Comparison of ENCODE assay signal across 8 cellular contexts in the genomic region with DNA sequence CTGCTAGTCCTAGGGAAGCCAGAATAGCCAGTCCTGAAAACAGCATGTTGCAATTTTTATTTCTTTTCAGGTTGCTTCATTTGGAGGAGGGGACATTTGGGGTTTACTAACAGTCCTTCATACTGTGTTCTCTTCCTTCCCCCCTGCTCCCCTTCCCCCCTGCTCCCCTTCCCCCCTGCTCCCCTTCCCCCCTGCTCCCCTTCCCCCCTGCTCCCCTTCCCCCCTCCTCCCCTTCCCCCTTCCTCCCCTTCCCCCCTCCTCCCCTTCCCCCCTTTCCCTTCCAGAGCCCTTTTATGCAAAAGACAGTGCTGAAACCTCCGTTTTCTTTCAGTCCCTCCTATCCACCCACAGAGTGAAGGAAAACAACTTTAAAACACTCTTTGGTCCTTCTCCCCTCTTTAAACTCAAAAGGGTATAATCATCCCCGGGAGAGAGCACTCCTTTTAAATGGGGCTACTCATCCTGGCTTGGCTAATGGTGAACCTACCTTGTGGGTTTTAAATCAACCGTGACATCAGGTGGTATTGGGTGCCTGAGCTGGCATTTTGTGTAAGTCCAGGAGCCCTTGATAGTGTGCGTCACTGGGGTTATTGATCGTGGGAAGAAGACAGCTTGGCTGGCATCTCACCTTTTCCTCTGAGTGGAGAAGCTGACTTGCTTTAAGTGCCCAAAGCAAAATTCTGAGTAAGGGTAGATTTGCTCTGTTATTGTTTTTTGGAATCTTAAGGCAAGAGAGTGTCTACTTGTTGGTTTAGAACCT. TPM values are rescaled to one million over a fixed set of nuclear protein-coding genes. Genes with fewer than 3 reads are reported as not detected.
A peak's percentile ranks its signal among the peaks of the same experiment; 100 is the strongest.
DNase-seq lines count a peak whose midpoint lies in the region; ATAC-seq and TF ChIP-seq lines count a peak whose summit lies in the region.

No MANE protein-coding gene starts in this region.

- WGBS in mammary epithelial cell (ENCODE audit: low coverage, missing lambda C conversion rate) = 4% methylated on average over 4 of the region's 5 CpGs
- WGBS in mesenchymal stem cell = 12% methylated on average over 5 of the region's 5 CpGs

- H2BK5ac ChIP-seq in mesenchymal stem cell (ENCODE audit: low read depth, low read length, poor library complexity, severe bottlenecking) = no peak overlapping the region

- peak overlapping the region; percentile 95 to 98 for H3K4me3 Mint-ChIP-seq in stimulated activated naive CD8-positive, alpha-beta T cell treated with anti-CD3 and anti-CD28 coated beads, Interleukin-15, amount 100 ng/mL, for 72 hours

- H3K9ac ChIP-seq in mammary epithelial cell (ENCODE audit: insufficient read depth, low read length) = peak overlapping the region; percentile 77
- H3K9ac ChIP-seq in mesenchymal stem cell (ENCODE audit: low read length) = peak overlapping the region; percentile 97

- H3K4ac ChIP-seq in mesenchymal stem cell (ENCODE audit: low read depth in 1 of 2, low read length in 2 of 2) = no peak overlapping the region

- H2BK15ac ChIP-seq in mesenchymal stem cell (ENCODE audit: low read depth, poor library complexity, severe bottlenecking) = no peak overlapping the region

- peaks cover 88% of the 10 kb centered on the region for H3K79me2 ChIP-seq in mammary epithelial cell (ENCODE audit: insufficient read depth, low read length)

- H3K4me1 ChIP-seq in SJSA1 (replicated peaks) (peaks cover 34% of the 10 kb centered on the region), mammary epithelial cell (ENCODE audit: insufficient read depth, low read length) (peaks cover 45% of the 10 kb centered on the region), mesenchymal stem cell (ENCODE audit: control insufficient read depth, insufficient read depth, low read depth, low read length) (peaks cover 12% of the 10 kb centered on the region)

- peak overlapping the region; percentile 77 for H3K4me2 ChIP-seq in mammary epithelial cell (ENCODE audit: insufficient read depth, low read depth, low read length)
- H3K4me2 ChIP-seq in mesenchymal stem cell (ENCODE audit: low read length, poor library complexity, severe bottlenecking) = peak overlapping the region; percentile 71

- 0 out of 2 replicates have a peak, but pooled peaks cover 2% of the 10 kb centered on the region for H3K9me3 ChIP-seq in SJSA1 (replicated peaks)
- no peaks in the 10 kb centered on the region for H3K9me3 ChIP-seq in mammary epithelial cell (replicated peaks; ENCODE audit: insufficient read depth, low read length)
- H3K9me3 ChIP-seq in mesenchymal stem cell (ENCODE audit: control insufficient read depth, low read length) = no peaks in the 10 kb centered on the region

- peak overlapping the region in 1 of 2 experiments; percentile 20 for H3K23ac ChIP-seq in mesenchymal stem cell (ENCODE audit: low read length in 2 of 2)

- peaks cover 35% of the 10 kb centered on the region for H4K20me1 ChIP-seq in mammary epithelial cell (ENCODE audit: insufficient read depth, low read length)

- H3K14ac ChIP-seq in mesenchymal stem cell (ENCODE audit: low read length in 2 of 2) = no peak overlapping the region

- intact Hi-C loops in mammary epithelial cell (cut with micrococcal nuclease) = loop anchor here (2.0 kb wide), 1 partner anchor 107 kb away; no protein-coding TSS in a partner anchor

- peaks cover 74% of the 10 kb centered on the region for H3K4me1 Mint-ChIP-seq in stimulated activated naive CD8-positive, alpha-beta T cell treated with anti-CD3 and anti-CD28 coated beads, Interleukin-15, amount 100 ng/mL, for 72 hours

- H3K27me3 ChIP-seq in SJSA1 (replicated peaks) = no peaks in the 10 kb centered on the region
- no peaks in the 10 kb centered on the region for H3K27me3 ChIP-seq in mammary epithelial cell (ENCODE audit: insufficient read depth, low read length)
- H3K27me3 ChIP-seq in mesenchymal stem cell (ENCODE audit: control insufficient read depth in 1 of 2, insufficient read depth in 1 of 2, low read length in 2 of 2) = no peaks in the 10 kb centered on the region

- ATAC-seq in stimulated activated naive CD8-positive, alpha-beta T cell treated with anti-CD3 and anti-CD28 coated beads, Interleukin-15, amount 100 ng/mL, for 72 hours = peak; percentile 8

- no peak overlapping the region for H2AK5ac ChIP-seq in mesenchymal stem cell (ENCODE audit: low read length, severe bottlenecking)

- CTCF ChIA-PET in mammary epithelial cell (lab: Charles Lee; ENCODE audit: low non-redundant PET) = no interaction called here

- BruUV-seq in mammary epithelial cell (replicated peaks; lab: Mats Ljungman, UMichigan) = no TSS peak

- H2AFZ ChIP-seq in mammary epithelial cell (ENCODE audit: low read depth, low read length) (no peak overlapping the region), mesenchymal stem cell (ENCODE audit: low read depth, low read length) (no peak overlapping the region)

- H3K79me1 ChIP-seq in mesenchymal stem cell (replicated peaks; ENCODE audit: low read length, poor library complexity, severe bottlenecking) = peaks cover 2% of the 10 kb centered on the region

- TF ChIP-seq CTCF in mammary epithelial cell (conservative IDR thresholded peaks at IDR 0.05 in 1 of 2, IDR thresholded peaks at IDR 0.05 in 1 of 2; ENCODE audit: extremely low read depth in 1 of 2, insufficient read depth in 1 of 2, low read depth in 1 of 2, low read length in 2 of 2) = no peak

- H3K27me3 Mint-ChIP-seq in stimulated activated naive CD8-positive, alpha-beta T cell treated with anti-CD3 and anti-CD28 coated beads, Interleukin-15, amount 100 ng/mL, for 72 hours = no peaks in the 10 kb centered on the region

- dilution Hi-C loops in mammary epithelial cell (cut with HindIII; ENCODE audit: low sequenced_read_pairs) = no loop called here

- no peak overlapping the region for H3K27ac ChIP-seq in SJSA1
- peak overlapping the region; percentile 83 for H3K27ac ChIP-seq in mammary epithelial cell (ENCODE audit: insufficient read depth, low read depth, low read length)
- H3K27ac ChIP-seq in mesenchymal stem cell (ENCODE audit: low read length, poor library complexity, severe bottlenecking) = no peak overlapping the region

- H2BK12ac ChIP-seq in mesenchymal stem cell (ENCODE audit: low read length in 2 of 2) = no peak overlapping the region

- peak overlapping the region in 1 of 2 experiments; percentile 6 for H3K18ac ChIP-seq in mesenchymal stem cell (ENCODE audit: low read depth in 1 of 2, low read length in 2 of 2)

- H4K8ac ChIP-seq in mesenchymal stem cell (ENCODE audit: low read length) = peak overlapping the region; percentile 19

- DNase-seq in NCI-H2029 (lab: John Stamatoyannopoulos, UW) (peak; percentile 6), NCI-H2029 treated with DMSO at 0.1 percent for 48 hours (lab: John Stamatoyannopoulos, UW) (no peak), SJSA1 (ENCODE audit: low read depth in 1 of 2, low spot score in 2 of 2) (no peak), mammary epithelial cell (peak; percentile 89), mesenchymal stem cell (peak; percentile 43), NCI-H524 treated with DMSO at 0.1 percent for 48 hours (lab: John Stamatoyannopoulos, UW) (no peak), amygdala (lab: John Stamatoyannopoulos, UW) (no peak)
- peak; percentile 20 to 53 for DNase-seq in stimulated activated naive CD8-positive, alpha-beta T cell treated with anti-CD3 and anti-CD28 coated beads, Interleukin-15, amount 100 ng/mL, for 72 hours

- H3K9me3 Mint-ChIP-seq in stimulated activated naive CD8-positive, alpha-beta T cell treated with anti-CD3 and anti-CD28 coated beads, Interleukin-15, amount 100 ng/mL, for 72 hours = no peaks in the 10 kb centered on the region

- H3K27ac Mint-ChIP-seq in stimulated activated naive CD8-positive, alpha-beta T cell treated with anti-CD3 and anti-CD28 coated beads, Interleukin-15, amount 100 ng/mL, for 72 hours = peak overlapping the region; percentile 91

- H2BK120ac ChIP-seq in mesenchymal stem cell (ENCODE audit: low read depth, low read length) = no peak overlapping the region

- H3K4me3 ChIP-seq in SJSA1 = peak overlapping the region; percentile 96
- peak overlapping the region; percentile 88 to 96 (median 95) for H3K4me3 ChIP-seq in mammary epithelial cell (replicated peaks in 1 of 3; ENCODE audit: insufficient read depth in 1 of 3, low read depth in 2 of 3, low read length in 3 of 3)
- H3K4me3 ChIP-seq in mesenchymal stem cell (ENCODE audit: insufficient read depth in 1 of 2, low read depth in 1 of 2, low read length in 2 of 2) = peak overlapping the region; percentile 69 to 93

- in situ Hi-C loops in mammary epithelial cell (cut with MboI; ENCODE audit: low sequenced_read_pairs in 2 of 2) = loop anchor here in 1 of 2 donors (10.0 kb wide), 1 partner anchor 73 kb away; no protein-coding TSS in a partner anchor

- peaks cover 24% of the 10 kb centered on the region for H3K36me3 ChIP-seq in SJSA1
- peaks cover 2% of the 10 kb centered on the region for H3K36me3 ChIP-seq in mammary epithelial cell (ENCODE audit: insufficient read depth, low read length)
- H3K36me3 ChIP-seq in mesenchymal stem cell (ENCODE audit: control insufficient read depth in 1 of 2, insufficient read depth in 2 of 2, low read depth in 1 of 2, low read length in 2 of 2) = no peaks in the 10 kb centered on the region

- no peak overlapping the region for H4K91ac ChIP-seq in mesenchymal stem cell (ENCODE audit: low read length)

RNA-seq across cellular contexts. Expression of a gene that starts 2.6 kb away (rescaled TPM):
- total RNA-seq in SJSA1 (2014; rRNA removed; shearing (Covaris generic)) = 67.5 and 76.9 TPM in 2 replicates
- total RNA-seq in mammary epithelial cell = 100 to 1,000 TPM; 117 to 240 TPM
- polyA plus RNA-seq in mammary epithelial cell = 110 TPM
- polyA minus RNA-seq in mammary epithelial cell = 287 TPM
- polyA plus RNA-seq in mesenchymal stem cell (2013, experiment 1 of 2) = 133 TPM
- polyA plus RNA-seq in mesenchymal stem cell (2013, experiment 2 of 2) = 124 TPM

Comparison
In these comparisons a context has a peak if more than half of its experiments do, and no peak if none do; other contexts are left out.
1. DNase-seq: peak in NCI-H2029 (single experiment), mammary epithelial cell (single experiment), mesenchymal stem cell (single experiment) and stimulated activated naive CD8-positive, alpha-beta T cell treated with anti-CD3 and anti-CD28 coated beads, Interleukin-15, amount 100 ng/mL, for 72 hours (2 of 2); none in NCI-H2029 treated with DMSO at 0.1 percent for 48 hours (single experiment), SJSA1 (0 of 2), NCI-H524 treated with DMSO at 0.1 percent for 48 hours (single experiment) and amygdala (0 of 56).
2. Peak in every context shown above with its lines, with median percentiles within 50 percentile points of each other: H3K4me3 ChIP-seq.